ENCODE assay signal across 14 cellular contexts in genomic region chr5:139733698-139734491, GRCh38.
DNase-seq lines count a peak whose midpoint lies in the region; ATAC-seq, FAIRE-seq and TF ChIP-seq lines count a peak whose summit lies in the region.
"Had no signal": no experiment of that assay in that cellular context is flagged by ENCODE, and none has a peak within 500 bp of the region (broad histone marks: within the 10 kb centered on the region; RNA-seq: fewer than 3 reads in every experiment).

No MANE protein-coding gene starts in this region.

- peaks cover 2% of the 10 kb centered on the region for H3K27me3 Mint-ChIP-seq in activated CD4-positive, alpha-beta T cell treated with anti-CD3 and anti-CD28 coated beads, Interleukin-2, amount 10 ng/mL, durations not matched to agents 24 days and 14 days
- H3K27me3 Mint-ChIP-seq in chondrocyte (ENCODE audit: low read depth): no peaks in the 10 kb centered on the region
- H3K27me3 Mint-ChIP-seq: naive thymus-derived CD4-positive, alpha-beta T cell had no signal

- no peaks in the 10 kb centered on the region for H3K9me2 ChIP-seq in hepatocyte (replicated peaks; ENCODE audit: insufficient read depth)

- FAIRE-seq in pancreas (lab: Jason Lieb, UNC): no peak

- intact Hi-C loops in pancreas (cut with DNase I): no loop called here
- intact Hi-C loops in activated CD4-positive, alpha-beta T cell treated with anti-CD3 and anti-CD28 coated beads, Interleukin-2, amount 10 ng/mL, durations not matched to agents 24 days and 14 days (cut with micrococcal nuclease): no loop called here

- no peaks in the 10 kb centered on the region for H4K20me1 ChIP-seq in hepatocyte (ENCODE audit: insufficient read depth, poor library complexity, severe bottlenecking)

- no peaks in the 10 kb centered on the region for H3K27me3 ChIP-seq in hepatocyte
- no peaks in the 10 kb centered on the region for H3K27me3 ChIP-seq in pancreas

- H3K4me1 Mint-ChIP-seq in activated CD4-positive, alpha-beta T cell treated with anti-CD3 and anti-CD28 coated beads, Interleukin-2, amount 10 ng/mL, durations not matched to agents 24 days and 14 days: no peaks in the 10 kb centered on the region
- H3K4me1 Mint-ChIP-seq in chondrocyte (ENCODE audit: low read depth): peaks cover 15% of the 10 kb centered on the region
- H3K4me1 Mint-ChIP-seq: naive thymus-derived CD4-positive, alpha-beta T cell had no signal

- H3K4me1 ChIP-seq in hepatocyte (ENCODE audit: insufficient read depth) (peaks cover 5% of the 10 kb centered on the region), pancreas (no peaks in the 10 kb centered on the region)

- H3K36me3 ChIP-seq in hepatocyte (replicated peaks; ENCODE audit: insufficient read depth, low read depth) (no peaks in the 10 kb centered on the region), pancreas (no peaks in the 10 kb centered on the region)

- H3K4me2 ChIP-seq in hepatocyte: no peak overlapping the region
- H3K4me2 ChIP-seq: PC-9 had no signal

- H3K9me3 Mint-ChIP-seq in activated CD4-positive, alpha-beta T cell treated with anti-CD3 and anti-CD28 coated beads, Interleukin-2, amount 10 ng/mL, durations not matched to agents 24 days and 14 days: no peaks in the 10 kb centered on the region
- H3K9me3 Mint-ChIP-seq in chondrocyte (ENCODE audit: low read depth): no peaks in the 10 kb centered on the region
- H3K9me3 Mint-ChIP-seq: activated T-helper 1 cell treated with anti-CD3 and anti-CD28 coated beads, Interleukin-12 subunit alpha, Interleukin-12 subunit beta, Interleukin-2, Interleukin-4 antibody, amounts not matched to agents 30 ng/mL and 10 ng/mL and 1 ng/mL, durations not matched to agents 14 hours and 24 hours and 36 hours; naive thymus-derived CD4-positive, alpha-beta T cell had no signal

- no peaks in the 10 kb centered on the region for H3K79me2 ChIP-seq in hepatocyte

- no peaks in the 10 kb centered on the region for H3K9me3 ChIP-seq in hepatocyte (ENCODE audit: low read depth)
- no peaks in the 10 kb centered on the region for H3K9me3 ChIP-seq in pancreas

- TF ChIP-seq CTCF in hepatocyte (IDR thresholded peaks at IDR 0.05; ENCODE audit: poor library complexity): no peak
- no peak for TF ChIP-seq CTCF in pancreas (IDR thresholded peaks at IDR 0.05)
- no peak for TF ChIP-seq CTCF in chondrocyte (IDR thresholded peaks at IDR 0.05)

- H2AFZ ChIP-seq in hepatocyte: no peak overlapping the region
- H2AFZ ChIP-seq: PC-9 had no signal

- peak; percentile 36 for ATAC-seq in SK-N-SH treated with all-trans-retinoic acid at 6 μM for 48 hours
- peak; percentile 70 to 95 (median 88) for ATAC-seq in pancreas
- no peak for ATAC-seq in HG02870 (IDR thresholded peaks at IDR 0.05; ENCODE audit: unreplicated experiment)
- ATAC-seq: naive thymus-derived CD4-positive, alpha-beta T cell had no signal

- WGBS in hepatocyte (ENCODE audit: low lambda C conversion rate, missing lambda C conversion rate): 86% methylated on average over 21 of the region's 21 CpGs
- 76 to 81% methylated on average over 21 of the region's 21 CpGs for WGBS in pancreas, 2 donors

- H3K36me3 Mint-ChIP-seq in activated CD4-positive, alpha-beta T cell treated with anti-CD3 and anti-CD28 coated beads, Interleukin-2, amount 10 ng/mL, durations not matched to agents 24 days and 14 days (ENCODE audit: low read depth): no peaks in the 10 kb centered on the region
- no peaks in the 10 kb centered on the region for H3K36me3 Mint-ChIP-seq in chondrocyte (ENCODE audit: low read depth)
- H3K36me3 Mint-ChIP-seq: naive thymus-derived CD4-positive, alpha-beta T cell had no signal

- no peak overlapping the region for H3K4me3 ChIP-seq in hepatocyte
- H3K4me3 ChIP-seq in pancreas: no peak overlapping the region
- H3K4me3 ChIP-seq: PC-9 had no signal

- DNase-seq in COLO829 (ENCODE audit: low spot score): peak; percentile 68
- DNase-seq in hepatocyte (ENCODE audit: low spot score): peak; percentile 48
- DNase-seq in pancreas: peak in 5 of 6 donors; percentile 36 to 76 (median 54)
- DNase-seq in activated CD4-positive, alpha-beta T cell treated with anti-CD3 and anti-CD28 coated beads, Interleukin-2, amount 10 ng/mL, durations not matched to agents 24 days and 14 days: no peak
- no peak for DNase-seq in chondrocyte (ENCODE audit: low spot score)
- no peak for DNase-seq in NCI-H1092 treated with DMSO at 0.1 percent for 48 hours (lab: John Stamatoyannopoulos, UW)
- DNase-seq: naive thymus-derived CD4-positive, alpha-beta T cell; NCI-H1436 had no signal

- H3K27ac ChIP-seq in hepatocyte (peak overlapping the region; percentile 37), pancreas (peak overlapping the region in 3 of 4 donors; percentile 37 to 64 (median 42))
- H3K27ac ChIP-seq: HL-60, PC-9, VCaP had no signal

- no peak overlapping the region for H3K27ac Mint-ChIP-seq in activated CD4-positive, alpha-beta T cell treated with anti-CD3 and anti-CD28 coated beads, Interleukin-2, amount 10 ng/mL, durations not matched to agents 24 days and 14 days
- no peak overlapping the region for H3K27ac Mint-ChIP-seq in chondrocyte (ENCODE audit: unreplicated experiment)
- H3K27ac Mint-ChIP-seq: activated T-helper 1 cell treated with anti-CD3 and anti-CD28 coated beads, Interleukin-12 subunit alpha, Interleukin-12 subunit beta, Interleukin-2, Interleukin-4 antibody, amounts not matched to agents 30 ng/mL and 10 ng/mL and 1 ng/mL, durations not matched to agents 14 hours and 24 hours and 36 hours had no signal

- H3K4me3 Mint-ChIP-seq in activated CD4-positive, alpha-beta T cell treated with anti-CD3 and anti-CD28 coated beads, Interleukin-2, amount 10 ng/mL, durations not matched to agents 24 days and 14 days: no peak overlapping the region
- no peak overlapping the region for H3K4me3 Mint-ChIP-seq in chondrocyte (ENCODE audit: unreplicated experiment)
- H3K4me3 Mint-ChIP-seq: activated T-helper 1 cell treated with anti-CD3 and anti-CD28 coated beads, Interleukin-12 subunit alpha, Interleukin-12 subunit beta, Interleukin-2, Interleukin-4 antibody, amounts not matched to agents 30 ng/mL and 10 ng/mL and 1 ng/mL, durations not matched to agents 14 hours and 24 hours and 36 hours; naive thymus-derived CD4-positive, alpha-beta T cell had no signal

TF ChIP-seq in SK-N-SH treated with all-trans-retinoic acid at 6 μM for 48 hours, 23 proteins besides CTCF, POLR2A, EP300 and RAD21:
- TF ChIP-seq TOX (CRISPR knock-in tag; IDR thresholded peaks at IDR 0.05; ENCODE audit: borderline replicate concordance) (no peak), TCF4 (CRISPR knock-in tag; IDR thresholded peaks at IDR 0.05; ENCODE audit: borderline replicate concordance) (no peak), ESRRG (CRISPR knock-in tag; IDR thresholded peaks at IDR 0.05) (no peak), ISL1 (CRISPR knock-in tag; IDR thresholded peaks at IDR 0.05) (no peak), TSHZ2 (CRISPR knock-in tag; IDR thresholded peaks at IDR 0.05) (no peak), ZFP30 (CRISPR knock-in tag; IDR thresholded peaks at IDR 0.05) (no peak), SNAI2 (CRISPR knock-in tag; IDR thresholded peaks at IDR 0.05) (no peak), OSR1 (CRISPR knock-in tag; IDR thresholded peaks at IDR 0.05) (no peak), BACH2 (CRISPR knock-in tag; IDR thresholded peaks at IDR 0.05; ENCODE audit: borderline replicate concordance) (no peak), ARNTL (CRISPR knock-in tag; IDR thresholded peaks at IDR 0.05; ENCODE audit: borderline replicate concordance, low read depth) (no peak), ZNF8 (CRISPR knock-in tag; IDR thresholded peaks at IDR 0.05) (no peak)

Comparison
In these comparisons a context has a peak if more than half of its experiments do, and no peak if none do; other contexts are left out.
1. DNase-seq: peak in COLO829 (single experiment), hepatocyte (single experiment) and pancreas (5 of 6); none in activated CD4-positive, alpha-beta T cell treated with anti-CD3 and anti-CD28 coated beads, Interleukin-2, amount 10 ng/mL, durations not matched to agents 24 days and 14 days (single experiment), chondrocyte (single experiment) and NCI-H1092 treated with DMSO at 0.1 percent for 48 hours (single experiment).